ENCODE assay signal across 9 cellular contexts in genomic region chr2:231717281-231718180, GRCh38. TPM values are rescaled to one million over a fixed set of nuclear protein-coding genes. Genes with fewer than 3 reads are reported as not detected.
A peak's percentile ranks its signal among the peaks of the same experiment; 100 is the strongest.
DNase-seq lines count a peak whose midpoint lies in the region; ATAC-seq and TF ChIP-seq lines count a peak whose summit lies in the region.
"Had no signal": no experiment of that assay in that cellular context is flagged by ENCODE, and none has a peak within 500 bp of the region (broad histone marks: within the 10 kb centered on the region; RNA-seq: fewer than 3 reads in every experiment).

No MANE protein-coding gene starts in this region.

- peak; percentile 41 for ATAC-seq in activated CD4-positive, alpha-beta T cell treated with anti-CD3 and anti-CD28 coated beads for 36 hours
- ATAC-seq in HG02884 (IDR thresholded peaks at IDR 0.05; ENCODE audit: unreplicated experiment) (peak; percentile 26), RWPE2 (ENCODE audit: low read depth) (no peak; the same call in 2 of the 3 replicates), left lobe of liver (no peak)

- H3K27ac Mint-ChIP-seq in activated CD4-positive, alpha-beta T cell treated with anti-CD3 and anti-CD28 coated beads for 36 hours: no peak overlapping the region
- H3K27ac Mint-ChIP-seq in T-helper 2 cell treated with Interferon-gamma antibody and Interleukin-4, amounts not matched to agents 5 μg/mL and 100 μg/mL, for 36 hours: no peak overlapping the region

- H3K9me3 Mint-ChIP-seq in activated CD4-positive, alpha-beta T cell treated with anti-CD3 and anti-CD28 coated beads for 36 hours (ENCODE audit: low read depth): no peaks in the 10 kb centered on the region
- H3K9me3 Mint-ChIP-seq in T-helper 2 cell treated with Interferon-gamma antibody and Interleukin-4, amounts not matched to agents 5 μg/mL and 100 μg/mL, for 36 hours: no peaks in the 10 kb centered on the region

- H3K4me3 ChIP-seq in RWPE2 (ENCODE audit: severe bottlenecking): no peak overlapping the region

- no peaks in the 10 kb centered on the region for H3K9me3 ChIP-seq in RWPE2 (ENCODE audit: severe bottlenecking)
- H3K9me3 ChIP-seq: Caco-2 had no signal

- peaks cover 10% of the 10 kb centered on the region for H3K36me3 ChIP-seq in RWPE2 (ENCODE audit: low read depth)

- no peak overlapping the region for H3K4me3 Mint-ChIP-seq in activated CD4-positive, alpha-beta T cell treated with anti-CD3 and anti-CD28 coated beads for 36 hours
- no peak overlapping the region for H3K4me3 Mint-ChIP-seq in T-helper 2 cell treated with Interferon-gamma antibody and Interleukin-4, amounts not matched to agents 5 μg/mL and 100 μg/mL, for 36 hours

- POLR2A ChIA-PET in activated CD4-positive, alpha-beta T cell treated with anti-CD3 and anti-CD28 coated beads for 36 hours (lab: Charles Lee): interaction anchor here (0.6 to 8.4 kb wide), 4 partner anchors 42 to 104 kb away, joined by 3 to 85 read pairs (median 6); no protein-coding TSS in a partner anchor

- no peaks in the 10 kb centered on the region for H3K27me3 Mint-ChIP-seq in activated CD4-positive, alpha-beta T cell treated with anti-CD3 and anti-CD28 coated beads for 36 hours
- no peaks in the 10 kb centered on the region for H3K27me3 Mint-ChIP-seq in T-helper 2 cell treated with Interferon-gamma antibody and Interleukin-4, amounts not matched to agents 5 μg/mL and 100 μg/mL, for 36 hours (ENCODE audit: low read depth)

- CTCF ChIA-PET in activated CD4-positive, alpha-beta T cell treated with anti-CD3 and anti-CD28 coated beads for 36 hours (lab: Charles Lee): interaction anchor here (0.5 to 8.4 kb wide), 8 partner anchors 7 to 573 kb away, joined by 3 to 260 read pairs (median 21); no protein-coding TSS in a partner anchor

- no peak for TF ChIP-seq CTCF in RWPE2 (IDR thresholded peaks at IDR 0.05; ENCODE audit: poor library complexity, severe bottlenecking)

- peak overlapping the region; percentile 3 for H3K27ac ChIP-seq in RWPE2 (ENCODE audit: poor library complexity, severe bottlenecking)

- DNase-seq in activated CD4-positive, alpha-beta T cell treated with anti-CD3 and anti-CD28 coated beads for 36 hours: peak; percentile 73
- no peak for DNase-seq in activated CD4-positive, alpha-beta T cell treated with anti-CD3 and anti-CD28 coated beads for 1 hour
- no peak for DNase-seq in RWPE2 (ENCODE audit: low spot score)
- DNase-seq in hepatic stellate cell (ENCODE audit: low spot score): peak; percentile 80
- DNase-seq in SW480 (ENCODE audit: low spot score): no peak
- DNase-seq in T-helper 2 cell treated with Interferon-gamma antibody and Interleukin-4, amounts not matched to agents 5 μg/mL and 100 μg/mL, for 36 hours (ENCODE audit: low spot score): no peak
- DNase-seq in left lobe of liver (ENCODE audit: low spot score): no peak

- peaks cover 25% of the 10 kb centered on the region for H3K4me1 Mint-ChIP-seq in activated CD4-positive, alpha-beta T cell treated with anti-CD3 and anti-CD28 coated beads for 36 hours
- H3K4me1 Mint-ChIP-seq in T-helper 2 cell treated with Interferon-gamma antibody and Interleukin-4, amounts not matched to agents 5 μg/mL and 100 μg/mL, for 36 hours (ENCODE audit: low read depth): peaks cover 16% of the 10 kb centered on the region

- no peaks in the 10 kb centered on the region for H3K27me3 ChIP-seq in RWPE2 (ENCODE audit: insufficient read depth, poor library complexity, severe bottlenecking)

- peaks cover 9% of the 10 kb centered on the region for H3K36me3 Mint-ChIP-seq in activated CD4-positive, alpha-beta T cell treated with anti-CD3 and anti-CD28 coated beads for 36 hours (ENCODE audit: low read depth)
- peaks cover 22% of the 10 kb centered on the region for H3K36me3 Mint-ChIP-seq in T-helper 2 cell treated with Interferon-gamma antibody and Interleukin-4, amounts not matched to agents 5 μg/mL and 100 μg/mL, for 36 hours (ENCODE audit: low read depth)

- H3K4me1 ChIP-seq in RWPE2 (ENCODE audit: insufficient read depth, poor library complexity, severe bottlenecking): no peaks in the 10 kb centered on the region

- intact Hi-C loops in activated CD4-positive, alpha-beta T cell treated with anti-CD3 and anti-CD28 coated beads for 36 hours (cut with DNase I, micrococcal nuclease): no loop called here

RNA-seq across cellular contexts. Expression of gene PTMA, which starts 9.2 kb away (rescaled TPM):
- 1,000 to 10,000 TPM; 2,106 to 2,969 TPM for total RNA-seq in activated CD4-positive, alpha-beta T cell treated with anti-CD3 and anti-CD28 coated beads for 36 hours
- 213 TPM for total RNA-seq in left lobe of liver

Comparison
In these comparisons a context has a peak if more than half of its experiments do, and no peak if none do; other contexts are left out.
1. DNase-seq: peak in activated CD4-positive, alpha-beta T cell treated with anti-CD3 and anti-CD28 coated beads for 36 hours (single experiment) and hepatic stellate cell (single experiment); none in activated CD4-positive, alpha-beta T cell treated with anti-CD3 and anti-CD28 coated beads for 1 hour (single experiment), RWPE2 (single experiment), SW480 (single experiment), T-helper 2 cell treated with Interferon-gamma antibody and Interleukin-4, amounts not matched to agents 5 μg/mL and 100 μg/mL, for 36 hours (single experiment) and left lobe of liver (single experiment).
2. ATAC-seq: peak in activated CD4-positive, alpha-beta T cell treated with anti-CD3 and anti-CD28 coated beads for 36 hours (single experiment) and HG02884 (single experiment); none in RWPE2 (single experiment) and left lobe of liver (single experiment).